In genomic region chr11:57651408-57651807, GRCh38 we compare ENCODE assay signal across 24 cellular contexts. TPM values are rescaled to one million over a fixed set of nuclear protein-coding genes. Genes with fewer than 3 reads are reported as not detected.
"Had no signal": no experiment of that assay in that cellular context is flagged by ENCODE, and none has a peak within 500 bp of the region (broad histone marks: within the 10 kb centered on the region; RNA-seq: fewer than 3 reads in every experiment).

No MANE protein-coding gene starts in this region.

- H3K4me3 Mint-ChIP-seq: activated CD4-positive, alpha-beta T cell treated with anti-CD3 and anti-CD28 coated beads, Interleukin-2, amount 10 ng/mL, durations not matched to agents 24 days and 14 days; activated CD8-positive, alpha-beta memory T cell treated with anti-CD3 and anti-CD28 coated beads, Interleukin-2, amount 10 ng/mL, durations not matched to agents 7 days and 5 days; activated naive CD4-positive, alpha-beta T cell treated with anti-CD3 and anti-CD28 coated beads for 36 hours; activated naive CD8-positive, alpha-beta T cell; activated T-cell treated with anti-CD3 and anti-CD28 coated beads, Interleukin-2, amount 50 U/mL, for 4 hours; activated T-helper 17 cell treated with anti-CD3 and anti-CD28 coated beads, Interleukin-2, amount 50 U/mL, for 72 hours had no signal

- H3K36me3 ChIP-seq: SJSA1 had no signal

- H3K27ac ChIP-seq: SJSA1 had no signal

- FAIRE-seq: RCC 7860 had no signal

- H3K9me3 Mint-ChIP-seq: activated CD4-positive, alpha-beta T cell treated with anti-CD3 and anti-CD28 coated beads, Interleukin-2, amount 10 ng/mL, durations not matched to agents 24 days and 14 days; activated naive CD4-positive, alpha-beta T cell treated with anti-CD3 and anti-CD28 coated beads for 36 hours; activated T-cell treated with anti-CD3 and anti-CD28 coated beads, Interleukin-2, amount 50 U/mL, for 4 hours; activated T-helper 17 cell treated with anti-CD3 and anti-CD28 coated beads, Interleukin-2, amount 50 U/mL, for 72 hours had no signal

- H3K36me3 Mint-ChIP-seq: activated CD8-positive, alpha-beta memory T cell treated with anti-CD3 and anti-CD28 coated beads, Interleukin-2, amount 10 ng/mL, durations not matched to agents 7 days and 5 days; activated naive CD8-positive, alpha-beta T cell had no signal

- DNase-seq: activated CD4-positive, alpha-beta T cell treated with anti-CD3 and anti-CD28 coated beads for 1 hour; activated CD4-positive, alpha-beta T cell treated with anti-CD3 and anti-CD28 coated beads, Interleukin-2, amount 50 U/mL, for 48 hours; activated CD8-positive, alpha-beta memory T cell treated with anti-CD3 and anti-CD28 coated beads, Interleukin-2, amount 10 ng/mL, durations not matched to agents 7 days and 5 days; activated gamma-delta T cell; activated naive CD4-positive, alpha-beta T cell treated with anti-CD3 and anti-CD28 coated beads for 36 hours; activated T-cell treated with anti-CD3 and anti-CD28 coated beads, Interleukin-2, amount 50 U/mL, for 4 hours; amygdala; Karpas-422; MM.1S; NCI-H1105; NCI-H1436; NCI-H1694 treated with DMSO at 0.1 percent for 48 hours; NCI-H2029 treated with DMSO at 0.1 percent for 48 hours; NCI-H345; NCI-H510A; PC-3; SHP77; SW 1271 had no signal

- H3K4me3 ChIP-seq: SJSA1 had no signal

- H3K27ac Mint-ChIP-seq: activated CD8-positive, alpha-beta memory T cell treated with anti-CD3 and anti-CD28 coated beads, Interleukin-2, amount 10 ng/mL, durations not matched to agents 7 days and 5 days; activated naive CD4-positive, alpha-beta T cell treated with anti-CD3 and anti-CD28 coated beads for 36 hours; activated naive CD8-positive, alpha-beta T cell; activated T-helper 17 cell treated with anti-CD3 and anti-CD28 coated beads, Interleukin-2, amount 50 U/mL, for 72 hours had no signal

- ATAC-seq: activated CD8-positive, alpha-beta memory T cell treated with anti-CD3 and anti-CD28 coated beads, Interleukin-2, amount 10 ng/mL, durations not matched to agents 7 days and 5 days; activated T-cell treated with anti-CD3 and anti-CD28 coated beads, Interleukin-2, amount 50 U/mL, for 4 hours; activated T-helper 17 cell treated with anti-CD3 and anti-CD28 coated beads, Interleukin-2, amount 50 U/mL, for 72 hours; PC-3; SK-N-SH treated with all-trans-retinoic acid at 6 μM for 48 hours had no signal

RNA-seq across cellular contexts. Expression of gene YPEL4, which starts 1.7 kb away (rescaled TPM):
- total RNA-seq: PC-3, SJSA1 had no signal

RNA-seq across cellular contexts. Expression of gene SERPING1, which starts 53.9 kb away (rescaled TPM):
- total RNA-seq: activated CD8-positive, alpha-beta memory T cell treated with anti-CD3 and anti-CD28 coated beads, Interleukin-2, amount 10 ng/mL, durations not matched to agents 7 days and 5 days; activated T-helper 17 cell treated with anti-CD3 and anti-CD28 coated beads, Interleukin-2, amount 50 U/mL, for 72 hours; PC-3; SJSA1 had no signal
